9 cellular contexts compared by ENCODE assay signal in genomic region chr18:3060667-3061580, GRCh38. TPM values are rescaled to one million over a fixed set of nuclear protein-coding genes. Genes with fewer than 3 reads are reported as not detected.
A peak's percentile ranks its signal among the peaks of the same experiment; 100 is the strongest.
DNase-seq lines count a peak whose midpoint lies in the region; ATAC-seq and TF ChIP-seq lines count a peak whose summit lies in the region.
"Had no signal": no experiment of that assay in that cellular context is flagged by ENCODE, and none has a peak within 500 bp of the region (broad histone marks: within the 10 kb centered on the region; RNA-seq: fewer than 3 reads in every experiment).

No MANE protein-coding gene starts in this region.

- peak overlapping the region; percentile 68; the same call in 1 of the 2 replicates for H3K27ac Mint-ChIP-seq in GM23338
- H3K27ac Mint-ChIP-seq in activated CD4-positive, alpha-beta T cell treated with anti-CD3 and anti-CD28 coated beads, Interleukin-2, amount 10 ng/mL, durations not matched to agents 24 days and 14 days: peak overlapping the region; percentile 100
- peak overlapping the region; percentile 89 for H3K27ac Mint-ChIP-seq in stimulated activated effector memory CD8-positive, alpha-beta T cell treated with anti-CD3 and anti-CD28 coated beads, Interleukin-12 subunit alpha, Interleukin-12 subunit beta, amount 100 ng/mL, for 72 hours

- H3K4me3 ChIP-seq in GM23338: no peak overlapping the region
- H3K4me3 ChIP-seq in hepatocyte: no peak overlapping the region

- no peaks in the 10 kb centered on the region for H3K27me3 Mint-ChIP-seq in GM23338 (ENCODE audit: insufficient read depth, low read depth, poor library complexity)
- H3K27me3 Mint-ChIP-seq in activated CD4-positive, alpha-beta T cell treated with anti-CD3 and anti-CD28 coated beads, Interleukin-2, amount 10 ng/mL, durations not matched to agents 24 days and 14 days: no peaks in the 10 kb centered on the region

- no peak overlapping the region for H3K4me3 Mint-ChIP-seq in GM23338
- H3K4me3 Mint-ChIP-seq in activated CD4-positive, alpha-beta T cell treated with anti-CD3 and anti-CD28 coated beads, Interleukin-2, amount 10 ng/mL, durations not matched to agents 24 days and 14 days: peak overlapping the region; percentile 79
- H3K4me3 Mint-ChIP-seq in stimulated activated effector memory CD8-positive, alpha-beta T cell treated with anti-CD3 and anti-CD28 coated beads, Interleukin-12 subunit alpha, Interleukin-12 subunit beta, amount 100 ng/mL, for 72 hours: peak overlapping the region; percentile 75

- ATAC-seq in GM23338 (no peak), foreskin keratinocyte (no peak), HG02759 (IDR thresholded peaks at IDR 0.05; ENCODE audit: unreplicated experiment) (no peak)
- ATAC-seq in stimulated activated effector memory CD8-positive, alpha-beta T cell treated with anti-CD3 and anti-CD28 coated beads, Interleukin-12 subunit alpha, Interleukin-12 subunit beta, amount 100 ng/mL, for 72 hours: peak; percentile 54

- intact Hi-C loops in activated CD4-positive, alpha-beta T cell treated with anti-CD3 and anti-CD28 coated beads, Interleukin-2, amount 10 ng/mL, durations not matched to agents 24 days and 14 days (cut with micrococcal nuclease): loop anchor here (1.0 to 10.0 kb wide), 12 partner anchors 8 to 534 kb away; partner anchors contain the start of genes LPIN2 and MYL12A

- H3K79me2 ChIP-seq in GM23338 (replicated peaks; ENCODE audit: insufficient read depth) (no peaks in the 10 kb centered on the region), hepatocyte (no peaks in the 10 kb centered on the region)

- no peaks in the 10 kb centered on the region for H3K9me3 ChIP-seq in hepatocyte (ENCODE audit: low read depth)

- H3F3A ChIP-seq in GM23338 (replicated peaks; ENCODE audit: low read depth): no peaks in the 10 kb centered on the region

- H3K4me1 Mint-ChIP-seq in GM23338: peaks cover 9% of the 10 kb centered on the region
- H3K4me1 Mint-ChIP-seq in activated CD4-positive, alpha-beta T cell treated with anti-CD3 and anti-CD28 coated beads, Interleukin-2, amount 10 ng/mL, durations not matched to agents 24 days and 14 days: peaks cover 65% of the 10 kb centered on the region
- peaks cover 51% of the 10 kb centered on the region for H3K4me1 Mint-ChIP-seq in stimulated activated effector memory CD8-positive, alpha-beta T cell treated with anti-CD3 and anti-CD28 coated beads, Interleukin-12 subunit alpha, Interleukin-12 subunit beta, amount 100 ng/mL, for 72 hours

- no peak for TF ChIP-seq CTCF in GM23338 (conservative IDR thresholded peaks at IDR 0.05; ENCODE audit: low read depth in 2 of 2)
- no peak for TF ChIP-seq CTCF in hepatocyte (IDR thresholded peaks at IDR 0.05; ENCODE audit: poor library complexity)
- TF ChIP-seq CTCF in foreskin keratinocyte (conservative IDR thresholded peaks at IDR 0.05): no peak

- no peaks in the 10 kb centered on the region for H3K9me2 ChIP-seq in GM23338 (ENCODE audit: insufficient read depth)
- no peaks in the 10 kb centered on the region for H3K9me2 ChIP-seq in hepatocyte (replicated peaks; ENCODE audit: insufficient read depth)

- DNase-seq in GM23338 (ENCODE audit: low spot score) (no peak), hepatocyte (ENCODE audit: low spot score) (no peak), NCI-H2029 (lab: John Stamatoyannopoulos, UW) (no peak), foreskin keratinocyte (no peak), dedifferentiated amniotic fluid mesenchymal stem cell (ENCODE audit: extremely low spot score) (no peak)
- peak; percentile 88 for DNase-seq in activated CD4-positive, alpha-beta T cell treated with anti-CD3 and anti-CD28 coated beads, Interleukin-2, amount 10 ng/mL, durations not matched to agents 24 days and 14 days
- DNase-seq in stimulated activated effector memory CD8-positive, alpha-beta T cell treated with anti-CD3 and anti-CD28 coated beads, Interleukin-12 subunit alpha, Interleukin-12 subunit beta, amount 100 ng/mL, for 72 hours (ENCODE audit: low spot score in 2 of 2): peak; percentile 18 to 70

- H3K4me2 ChIP-seq in GM23338 (no peak overlapping the region), hepatocyte (no peak overlapping the region)

- 87% methylated on average over 15 of the region's 15 CpGs for WGBS in hepatocyte (ENCODE audit: low lambda C conversion rate, missing lambda C conversion rate)

- no peaks in the 10 kb centered on the region for H3K9me3 Mint-ChIP-seq in GM23338
- H3K9me3 Mint-ChIP-seq in activated CD4-positive, alpha-beta T cell treated with anti-CD3 and anti-CD28 coated beads, Interleukin-2, amount 10 ng/mL, durations not matched to agents 24 days and 14 days: peaks cover 4% of the 10 kb centered on the region
- H3K9me3 Mint-ChIP-seq in stimulated activated effector memory CD8-positive, alpha-beta T cell treated with anti-CD3 and anti-CD28 coated beads, Interleukin-12 subunit alpha, Interleukin-12 subunit beta, amount 100 ng/mL, for 72 hours: no peaks in the 10 kb centered on the region

- H3K36me3 ChIP-seq in GM23338 (ENCODE audit: insufficient read depth) (no peaks in the 10 kb centered on the region), hepatocyte (replicated peaks; ENCODE audit: insufficient read depth, low read depth) (no peaks in the 10 kb centered on the region)

- H2AFZ ChIP-seq in GM23338: peak overlapping the region; percentile 19
- H2AFZ ChIP-seq in hepatocyte: peak overlapping the region; percentile 25

- H3K36me3 Mint-ChIP-seq in GM23338 (ENCODE audit: low read depth): no peaks in the 10 kb centered on the region; the same call in 2 of the 3 replicates
- H3K36me3 Mint-ChIP-seq in activated CD4-positive, alpha-beta T cell treated with anti-CD3 and anti-CD28 coated beads, Interleukin-2, amount 10 ng/mL, durations not matched to agents 24 days and 14 days (ENCODE audit: low read depth): no peaks in the 10 kb centered on the region
- H3K36me3 Mint-ChIP-seq in stimulated activated effector memory CD8-positive, alpha-beta T cell treated with anti-CD3 and anti-CD28 coated beads, Interleukin-12 subunit alpha, Interleukin-12 subunit beta, amount 100 ng/mL, for 72 hours: peaks cover 22% of the 10 kb centered on the region

- H3K4me1 ChIP-seq in GM23338 (ENCODE audit: insufficient read depth) (peaks cover 5% of the 10 kb centered on the region), hepatocyte (ENCODE audit: insufficient read depth) (peaks cover 11% of the 10 kb centered on the region), foreskin keratinocyte (no peaks in the 10 kb centered on the region)

- H3K27ac ChIP-seq in GM23338 (ENCODE audit: low read depth) (no peak overlapping the region), hepatocyte (no peak overlapping the region), foreskin keratinocyte (no peak overlapping the region)
- H3K27ac ChIP-seq: VCaP had no signal

- no peaks in the 10 kb centered on the region for H4K20me1 ChIP-seq in GM23338 (replicated peaks; ENCODE audit: insufficient read depth)
- no peaks in the 10 kb centered on the region for H4K20me1 ChIP-seq in hepatocyte (ENCODE audit: insufficient read depth, poor library complexity, severe bottlenecking)

- H3K27me3 ChIP-seq in GM23338 (ENCODE audit: insufficient read depth) (no peaks in the 10 kb centered on the region), hepatocyte (no peaks in the 10 kb centered on the region), foreskin keratinocyte (peaks cover 3% of the 10 kb centered on the region)

TF ChIP-seq in GM23338, 12 proteins besides CTCF, POLR2A, EP300 and RAD21 (continues in another document):
- TF ChIP-seq JUNB (IDR thresholded peaks at IDR 0.05; ENCODE audit: unreplicated experiment) (no peak), ZNF114 (CRISPR knock-in tag; IDR thresholded peaks at IDR 0.05) (no peak), EZH2 (IDR thresholded peaks at IDR 0.05; ENCODE audit: low read depth, unreplicated experiment) (no peak), EZH2phosphoT487 (IDR thresholded peaks at IDR 0.05; ENCODE audit: unreplicated experiment) (no peak), CREB1 (CRISPR knock-in tag; IDR thresholded peaks at IDR 0.05; ENCODE audit: low read depth) (no peak), NANOG (IDR thresholded peaks at IDR 0.05; ENCODE audit: borderline replicate concordance) (no peak), STAT1 (IDR thresholded peaks at IDR 0.05; ENCODE audit: unreplicated experiment) (no peak)
- TF ChIP-seq, protein P1, sequence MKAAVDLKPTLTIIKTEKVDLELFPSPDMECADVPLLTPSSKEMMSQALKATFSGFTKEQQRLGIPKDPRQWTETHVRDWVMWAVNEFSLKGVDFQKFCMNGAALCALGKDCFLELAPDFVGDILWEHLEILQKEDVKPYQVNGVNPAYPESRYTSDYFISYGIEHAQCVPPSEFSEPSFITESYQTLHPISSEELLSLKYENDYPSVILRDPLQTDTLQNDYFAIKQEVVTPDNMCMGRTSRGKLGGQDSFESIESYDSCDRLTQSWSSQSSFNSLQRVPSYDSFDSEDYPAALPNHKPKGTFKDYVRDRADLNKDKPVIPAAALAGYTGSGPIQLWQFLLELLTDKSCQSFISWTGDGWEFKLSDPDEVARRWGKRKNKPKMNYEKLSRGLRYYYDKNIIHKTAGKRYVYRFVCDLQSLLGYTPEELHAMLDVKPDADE (IDR thresholded peaks at IDR 0.05): no peak

RNA-seq across cellular contexts. Expression of gene LPIN2, which starts 48.0 kb away (rescaled TPM):
- 10.5 and 10.8 TPM in 2 replicates for total RNA-seq in GM23338 (2014; rRNA removed; shearing (Covaris generic))
- polyA plus RNA-seq in GM23338 (2016; fragmentation: Nextera tagmentation; extraction: Ambion mirVana) (9.0 and 10.1 TPM in 2 replicates), hepatocyte (28.2 and 29.1 TPM in 2 replicates), foreskin keratinocyte (1.5 and 1.6 TPM in 2 replicates)
- total RNA-seq in activated CD4-positive, alpha-beta T cell treated with anti-CD3 and anti-CD28 coated beads, Interleukin-2, amount 10 ng/mL, durations not matched to agents 24 days and 14 days: 111 and 118 TPM in 2 replicates
- total RNA-seq in hepatocyte (62.1 and 71.2 TPM in 2 replicates), foreskin keratinocyte (6.6 and 7.3 TPM in 2 replicates)

Comparison
In these comparisons a context has a peak if more than half of its experiments do, and no peak if none do; other contexts are left out.
1. DNase-seq: peak in activated CD4-positive, alpha-beta T cell treated with anti-CD3 and anti-CD28 coated beads, Interleukin-2, amount 10 ng/mL, durations not matched to agents 24 days and 14 days (single experiment) and stimulated activated effector memory CD8-positive, alpha-beta T cell treated with anti-CD3 and anti-CD28 coated beads, Interleukin-12 subunit alpha, Interleukin-12 subunit beta, amount 100 ng/mL, for 72 hours (2 of 2); none in GM23338 (single experiment), hepatocyte (single experiment), NCI-H2029 (single experiment), foreskin keratinocyte (0 of 2) and dedifferentiated amniotic fluid mesenchymal stem cell (single experiment).
2. Peak in every context shown above with its lines, with median percentiles within 50 percentile points of each other: H3K27ac Mint-ChIP-seq.